Comparison of ENCODE assay signal across 9 cellular contexts in genomic region chr1:38608202-38608864, GRCh38.
DNase-seq lines count a peak whose midpoint lies in the region; ATAC-seq, FAIRE-seq and TF ChIP-seq lines count a peak whose summit lies in the region.
"Had no signal": no experiment of that assay in that cellular context is flagged by ENCODE, and none has a peak within 500 bp of the region (broad histone marks: within the 10 kb centered on the region; RNA-seq: fewer than 3 reads in every experiment).

No MANE protein-coding gene starts in this region.

- intact Hi-C loops in left ventricle myocardium inferior (cut with micrococcal nuclease): no loop called here

- H3K27ac ChIP-seq in left ventricle myocardium inferior (replicated peaks): no peak overlapping the region
- no peak overlapping the region for H3K27ac ChIP-seq in right atrium auricular region
- H3K27ac ChIP-seq in OCI-LY3 (ENCODE audit: low read length): no peak overlapping the region
- H3K27ac ChIP-seq: parathyroid adenoma had no signal

- no peaks in the 10 kb centered on the region for H3K9me3 ChIP-seq in left ventricle myocardium inferior (replicated peaks)
- no peaks in the 10 kb centered on the region for H3K9me3 ChIP-seq in right atrium auricular region
- H3K9me3 ChIP-seq in OCI-LY3 (ENCODE audit: insufficient read depth, low read length): no peaks in the 10 kb centered on the region

- H3K4me1 ChIP-seq in left ventricle myocardium inferior: no peaks in the 10 kb centered on the region
- H3K4me1 ChIP-seq in right atrium auricular region: no peaks in the 10 kb centered on the region
- peaks cover 4% of the 10 kb centered on the region; the same call in 1 of the 2 replicates for H3K4me1 ChIP-seq in OCI-LY3 (ENCODE audit: low read length)
- H3K4me1 ChIP-seq: parathyroid adenoma had no signal

- TF ChIP-seq CTCF in left ventricle myocardium inferior (IDR thresholded peaks at IDR 0.05; ENCODE audit: borderline replicate concordance) (peak; percentile 67), right atrium auricular region (IDR thresholded peaks at IDR 0.05) (peak in 1 of 2 donors; percentile 51), OCI-LY3 (IDR thresholded peaks at IDR 0.05; ENCODE audit: low read depth, low read length) (peak; percentile 58), fibroblast of villous mesenchyme (IDR thresholded peaks at IDR 0.05; ENCODE audit: insufficient read depth, low read depth, low read length) (peak; percentile 69)

- H3K4me2 ChIP-seq in OCI-LY3 (ENCODE audit: low read length): peak overlapping the region; percentile 55

- H3K36me3 ChIP-seq in left ventricle myocardium inferior (no peaks in the 10 kb centered on the region), right atrium auricular region (no peaks in the 10 kb centered on the region), OCI-LY3 (replicated peaks; ENCODE audit: low read depth, low read length) (no peaks in the 10 kb centered on the region)

- no peak for DNase-seq in left ventricle myocardium inferior
- no peak for DNase-seq in right atrium auricular region (ENCODE audit: low spot score)
- DNase-seq in fibroblast of villous mesenchyme (ENCODE audit: low read depth): peak; percentile 35
- peak; percentile 30 for DNase-seq in urothelium cell line (ENCODE audit: low spot score)
- no peak for DNase-seq in RPMI8226

- H2AFZ ChIP-seq in OCI-LY3 (ENCODE audit: low read depth, low read length): no peak overlapping the region; the same call in 1 of the 2 replicates
- H2AFZ ChIP-seq: parathyroid adenoma had no signal

- FAIRE-seq in urothelium cell line (lab: Jason Lieb, UNC): no peak

- no peak for ATAC-seq in HG03159 (IDR thresholded peaks at IDR 0.05; ENCODE audit: unreplicated experiment)
- no peak for ATAC-seq in GM18870 (IDR thresholded peaks at IDR 0.05; ENCODE audit: unreplicated experiment)

- no peak overlapping the region for H3K9ac ChIP-seq in OCI-LY3 (ENCODE audit: low read length)
- H3K9ac ChIP-seq: parathyroid adenoma had no signal

- H3K27me3 ChIP-seq in left ventricle myocardium inferior (ENCODE audit: low read depth) (peaks cover 83% of the 10 kb centered on the region), right atrium auricular region (no peaks in the 10 kb centered on the region), OCI-LY3 (ENCODE audit: low read depth, low read length) (no peaks in the 10 kb centered on the region)

- H3K4me3 ChIP-seq in left ventricle myocardium inferior: no peak overlapping the region
- H3K4me3 ChIP-seq in right atrium auricular region: no peak overlapping the region
- H3K4me3 ChIP-seq in OCI-LY3 (ENCODE audit: low read length): no peak overlapping the region
- no peak overlapping the region for H3K4me3 ChIP-seq in fibroblast of villous mesenchyme (ENCODE audit: low read depth, low read length)

- H3K79me2 ChIP-seq in OCI-LY3 (ENCODE audit: low read length): no peaks in the 10 kb centered on the region
- H3K79me2 ChIP-seq: parathyroid adenoma had no signal

- H4K20me1 ChIP-seq in OCI-LY3 (ENCODE audit: insufficient read depth, low read length): no peaks in the 10 kb centered on the region

Comparison
In these comparisons a context has a peak if more than half of its experiments do, and no peak if none do; other contexts are left out.
1. DNase-seq: peak in fibroblast of villous mesenchyme (single experiment) and urothelium cell line (single experiment); none in left ventricle myocardium inferior (single experiment), right atrium auricular region (single experiment) and RPMI8226 (single experiment).